Comparison of ENCODE assay signal across 22 cellular contexts in genomic region chrX:57380026-57380796, GRCh38.
A peak's percentile ranks its signal among the peaks of the same experiment; 100 is the strongest.
DNase-seq lines count a peak whose midpoint lies in the region; ATAC-seq and TF ChIP-seq lines count a peak whose summit lies in the region.
"Had no signal": no experiment of that assay in that cellular context is flagged by ENCODE, and none has a peak within 500 bp of the region (broad histone marks: within the 10 kb centered on the region; RNA-seq: fewer than 3 reads in every experiment).

No MANE protein-coding gene starts in this region.

- intact Hi-C loops in activated naive CD4-positive, alpha-beta T cell treated with anti-CD3 and anti-CD28 coated beads for 36 hours (cut with micrococcal nuclease): no loop called here
- intact Hi-C loops in right cardiac atrium (cut with DNase I): no loop called here

- POLR2A ChIA-PET in HEK293T (lab: Yijun Ruan, JAX): no interaction called here

- no peaks in the 10 kb centered on the region for H3K4me1 ChIP-seq in right cardiac atrium (ENCODE audit: control insufficient read depth, insufficient read depth, low read length)
- H3K4me1 ChIP-seq: gastrocnemius medialis, tibial artery had no signal

- peaks cover 27% of the 10 kb centered on the region in 2 donors for H3K36me3 Mint-ChIP-seq in activated naive CD4-positive, alpha-beta T cell treated with anti-CD3 and anti-CD28 coated beads, Interleukin-2, amount 50 U/mL, for 72 hours
- H3K36me3 Mint-ChIP-seq in activated naive CD4-positive, alpha-beta T cell treated with anti-CD3 and anti-CD28 coated beads for 36 hours (ENCODE audit: low read depth): peaks cover 38% of the 10 kb centered on the region
- peaks cover 9% of the 10 kb centered on the region for H3K36me3 Mint-ChIP-seq in stimulated activated effector memory CD8-positive, alpha-beta T cell treated with anti-CD3 and anti-CD28 coated beads, Interleukin-12 subunit alpha, Interleukin-12 subunit beta, amount 100 ng/mL, for 72 hours

- CTCF ChIA-PET in activated naive CD4-positive, alpha-beta T cell treated with anti-CD3 and anti-CD28 coated beads for 36 hours (lab: Charles Lee): no interaction called here
- CTCF ChIA-PET in HEK293T (lab: Yijun Ruan, JAX): no interaction called here

- H3K4me3 Mint-ChIP-seq in activated naive CD4-positive, alpha-beta T cell treated with anti-CD3 and anti-CD28 coated beads for 36 hours: no peak overlapping the region
- no peak overlapping the region for H3K4me3 Mint-ChIP-seq in stimulated activated effector memory CD8-positive, alpha-beta T cell treated with anti-CD3 and anti-CD28 coated beads, Interleukin-12 subunit alpha, Interleukin-12 subunit beta, amount 100 ng/mL, for 72 hours
- H3K4me3 Mint-ChIP-seq: activated naive CD4-positive, alpha-beta T cell treated with anti-CD3 and anti-CD28 coated beads, Interleukin-2, amount 50 U/mL, for 24 hours; IgD-negative memory B cell; stimulated activated naive CD8-positive, alpha-beta T cell treated with anti-CD3 and anti-CD28 coated beads, Interleukin-15, Interleukin-2, amounts not matched to agents 100 ng/mL and 50 ng/mL, for 24 hours had no signal

- peaks cover 8% of the 10 kb centered on the region for H3K4me1 Mint-ChIP-seq in activated naive CD4-positive, alpha-beta T cell treated with anti-CD3 and anti-CD28 coated beads for 36 hours (ENCODE audit: low read depth)
- H3K4me1 Mint-ChIP-seq in stimulated activated effector memory CD8-positive, alpha-beta T cell treated with anti-CD3 and anti-CD28 coated beads, Interleukin-12 subunit alpha, Interleukin-12 subunit beta, amount 100 ng/mL, for 72 hours: no peaks in the 10 kb centered on the region
- H3K4me1 Mint-ChIP-seq: IgD-negative memory B cell had no signal

- H3K9me3 Mint-ChIP-seq in activated naive CD4-positive, alpha-beta T cell treated with anti-CD3 and anti-CD28 coated beads, Interleukin-2, amount 50 U/mL, for 72 hours: peaks cover 0 to 4% of the 10 kb centered on the region in 2 donors
- H3K9me3 Mint-ChIP-seq in activated naive CD4-positive, alpha-beta T cell treated with anti-CD3 and anti-CD28 coated beads for 36 hours: peaks cover 2% of the 10 kb centered on the region
- peaks cover 2% of the 10 kb centered on the region for H3K9me3 Mint-ChIP-seq in stimulated activated effector memory CD8-positive, alpha-beta T cell treated with anti-CD3 and anti-CD28 coated beads, Interleukin-12 subunit alpha, Interleukin-12 subunit beta, amount 100 ng/mL, for 72 hours
- H3K9me3 Mint-ChIP-seq: IgD-negative memory B cell; stimulated activated naive CD8-positive, alpha-beta T cell treated with anti-CD3 and anti-CD28 coated beads, Interleukin-15, Interleukin-2, amounts not matched to agents 100 ng/mL and 50 ng/mL, for 24 hours had no signal

- H3K9me3 ChIP-seq in right cardiac atrium (ENCODE audit: control insufficient read depth, low read length): no peaks in the 10 kb centered on the region
- H3K9me3 ChIP-seq: gastrocnemius medialis, tibial artery had no signal

- H3K27ac Mint-ChIP-seq in activated naive CD4-positive, alpha-beta T cell treated with anti-CD3 and anti-CD28 coated beads, Interleukin-2, amount 50 U/mL, for 72 hours: peak overlapping the region; percentile 48 to 96
- no peak overlapping the region for H3K27ac Mint-ChIP-seq in activated naive CD4-positive, alpha-beta T cell treated with anti-CD3 and anti-CD28 coated beads for 36 hours
- H3K27ac Mint-ChIP-seq in stimulated activated effector memory CD8-positive, alpha-beta T cell treated with anti-CD3 and anti-CD28 coated beads, Interleukin-12 subunit alpha, Interleukin-12 subunit beta, amount 100 ng/mL, for 72 hours: no peak overlapping the region
- H3K27ac Mint-ChIP-seq: IgD-negative memory B cell; stimulated activated naive CD8-positive, alpha-beta T cell treated with anti-CD3 and anti-CD28 coated beads, Interleukin-15, Interleukin-2, amounts not matched to agents 100 ng/mL and 50 ng/mL, for 24 hours had no signal

- H3K4me3 ChIP-seq in right cardiac atrium (ENCODE audit: low read length): no peak overlapping the region
- H3K4me3 ChIP-seq: gastrocnemius medialis, tibial artery had no signal

- H3K27me3 Mint-ChIP-seq in activated naive CD4-positive, alpha-beta T cell treated with anti-CD3 and anti-CD28 coated beads for 36 hours (ENCODE audit: low read depth): no peaks in the 10 kb centered on the region
- H3K27me3 Mint-ChIP-seq: activated naive CD4-positive, alpha-beta T cell treated with anti-CD3 and anti-CD28 coated beads, Interleukin-2, amount 50 U/mL, for 24 hours; stimulated activated naive CD8-positive, alpha-beta T cell treated with anti-CD3 and anti-CD28 coated beads, Interleukin-15, Interleukin-2, amounts not matched to agents 100 ng/mL and 50 ng/mL, for 24 hours had no signal

- H3K27ac ChIP-seq in right cardiac atrium (ENCODE audit: low read length): no peak overlapping the region
- H3K27ac ChIP-seq: C4-2B, gastrocnemius medialis, tibial artery had no signal

- peak; percentile 40 to 79 for ATAC-seq in activated naive CD4-positive, alpha-beta T cell treated with anti-CD3 and anti-CD28 coated beads, Interleukin-2, amount 50 U/mL, for 72 hours
- ATAC-seq in GM21529 (IDR thresholded peaks at IDR 0.05; ENCODE audit: unreplicated experiment) (peak; percentile 90), HG03432 (IDR thresholded peaks at IDR 0.05; ENCODE audit: unreplicated experiment) (peak; percentile 80), right cardiac atrium (no peak)
- peak; percentile 83 for ATAC-seq in stimulated activated effector memory CD8-positive, alpha-beta T cell treated with anti-CD3 and anti-CD28 coated beads, Interleukin-12 subunit alpha, Interleukin-12 subunit beta, amount 100 ng/mL, for 72 hours
- ATAC-seq: esophagus mucosa, gastrocnemius medialis had no signal

- DNase-seq in activated naive CD4-positive, alpha-beta T cell treated with anti-CD3 and anti-CD28 coated beads, Interleukin-2, amount 50 U/mL, for 72 hours (ENCODE audit: low spot score in 2 of 2): no peak
- no peak for DNase-seq in activated naive CD4-positive, alpha-beta T cell treated with anti-CD3 and anti-CD28 coated beads for 36 hours
- no peak for DNase-seq in stimulated activated effector memory CD8-positive, alpha-beta T cell treated with anti-CD3 and anti-CD28 coated beads, Interleukin-12 subunit alpha, Interleukin-12 subunit beta, amount 100 ng/mL, for 72 hours (ENCODE audit: low spot score in 2 of 2)
- DNase-seq in MV-4-11 (lab: John Stamatoyannopoulos, UW) (no peak), right cardiac atrium (no peak), HEK293T (ENCODE audit: extremely low spot score) (no peak)
- DNase-seq: activated CD4-positive, alpha-beta T cell treated with anti-CD3 and anti-CD28 coated beads for 4 hours; DMS 273 treated with DMSO at 0.1 percent for 48 hours; effector memory CD4-positive, alpha-beta T cell; gastrocnemius medialis; kidney glomerular epithelial cell; mammary epithelial cell; NCI-H146; stimulated activated CD4-positive, alpha-beta T cell treated with anti-CD3 and anti-CD28 coated beads, Interleukin-4, amount 100 ng/mL, for 1 hour; tibial artery had no signal

- H3K27me3 ChIP-seq in right cardiac atrium (ENCODE audit: control insufficient read depth, insufficient read depth): no peaks in the 10 kb centered on the region
- H3K27me3 ChIP-seq: gastrocnemius medialis, tibial artery had no signal

- 94% methylated on average over 3 of the region's 3 CpGs for WGBS in right cardiac atrium

TF ChIP-seq in HEK293T, 16 proteins besides CTCF, POLR2A, EP300 and RAD21:
- TF ChIP-seq HDGF (IDR thresholded peaks at IDR 0.05; ENCODE audit: borderline replicate concordance) (no peak), FOXM1 (IDR thresholded peaks at IDR 0.05; ENCODE audit: borderline replicate concordance) (no peak), SP1 (IDR thresholded peaks at IDR 0.05) (no peak), ARNT (IDR thresholded peaks at IDR 0.05) (no peak), ZNF384 (IDR thresholded peaks at IDR 0.05) (no peak)

Comparison
In these comparisons a context has a peak if more than half of its experiments do, and no peak if none do; other contexts are left out.
1. H3K27ac Mint-ChIP-seq: peak in activated naive CD4-positive, alpha-beta T cell treated with anti-CD3 and anti-CD28 coated beads, Interleukin-2, amount 50 U/mL, for 72 hours (2 of 2); none in activated naive CD4-positive, alpha-beta T cell treated with anti-CD3 and anti-CD28 coated beads for 36 hours (single experiment) and stimulated activated effector memory CD8-positive, alpha-beta T cell treated with anti-CD3 and anti-CD28 coated beads, Interleukin-12 subunit alpha, Interleukin-12 subunit beta, amount 100 ng/mL, for 72 hours (single experiment).
2. ATAC-seq: peak in activated naive CD4-positive, alpha-beta T cell treated with anti-CD3 and anti-CD28 coated beads, Interleukin-2, amount 50 U/mL, for 72 hours (2 of 2), GM21529 (single experiment), HG03432 (single experiment) and stimulated activated effector memory CD8-positive, alpha-beta T cell treated with anti-CD3 and anti-CD28 coated beads, Interleukin-12 subunit alpha, Interleukin-12 subunit beta, amount 100 ng/mL, for 72 hours (single experiment); none in right cardiac atrium (0 of 2).